ENCODE assay signal across 3 cellular contexts in the genomic region with DNA sequence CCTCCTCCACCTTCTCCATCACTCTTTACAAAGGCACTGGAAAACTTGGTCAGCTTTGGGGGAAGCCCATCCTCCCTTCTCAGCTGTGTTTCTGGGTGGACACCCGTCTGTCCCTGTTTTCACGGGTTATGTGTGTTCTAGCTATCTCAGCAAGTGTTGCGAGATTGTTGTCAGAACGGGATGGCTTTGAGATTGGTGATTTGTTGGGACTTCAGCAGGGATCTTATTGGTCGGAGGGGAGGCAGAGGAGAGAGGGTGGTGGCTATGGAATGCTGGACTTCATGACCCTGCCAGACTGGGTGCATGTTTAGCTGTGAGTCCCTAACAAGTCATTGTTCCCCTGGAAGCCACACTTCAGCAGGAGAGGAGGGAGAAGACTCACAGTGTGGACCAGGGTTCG.
TF ChIP-seq lines count a peak whose summit lies in the region.

No MANE protein-coding gene starts in this region.

TF ChIP-seq in SK-N-SH, 30 proteins besides CTCF, POLR2A, EP300 and RAD21:
- TF ChIP-seq POLR2AphosphoS5 (IDR thresholded peaks at IDR 0.05; ENCODE audit: low read depth, low read length) (no peak), CHD2 (IDR thresholded peaks at IDR 0.05; ENCODE audit: low read length, partially characterized antibody) (no peak), RXRA (IDR thresholded peaks at IDR 0.05; ENCODE audit: borderline replicate concordance, low read depth) (no peak), FOXM1 (IDR thresholded peaks at IDR 0.05; ENCODE audit: low read depth) (no peak), EZH2phosphoT487 (IDR thresholded peaks at IDR 0.05; ENCODE audit: borderline replicate concordance, low read depth) (no peak)

TF ChIP-seq in SK-N-SH treated with all-trans-retinoic acid at 6 μM for 48 hours, 23 proteins besides CTCF, POLR2A, EP300 and RAD21:
- TF ChIP-seq ISL1 (CRISPR knock-in tag; IDR thresholded peaks at IDR 0.05) (no peak), CREB5 (CRISPR knock-in tag; IDR thresholded peaks at IDR 0.05; ENCODE audit: low read depth) (no peak), SNAI2 (CRISPR knock-in tag; IDR thresholded peaks at IDR 0.05) (no peak), ZFP30 (CRISPR knock-in tag; IDR thresholded peaks at IDR 0.05) (no peak), CSRNP3 (CRISPR knock-in tag; IDR thresholded peaks at IDR 0.05) (no peak), CSDC2 (CRISPR knock-in tag; IDR thresholded peaks at IDR 0.05) (no peak)
- TF ChIP-seq, protein P1, sequence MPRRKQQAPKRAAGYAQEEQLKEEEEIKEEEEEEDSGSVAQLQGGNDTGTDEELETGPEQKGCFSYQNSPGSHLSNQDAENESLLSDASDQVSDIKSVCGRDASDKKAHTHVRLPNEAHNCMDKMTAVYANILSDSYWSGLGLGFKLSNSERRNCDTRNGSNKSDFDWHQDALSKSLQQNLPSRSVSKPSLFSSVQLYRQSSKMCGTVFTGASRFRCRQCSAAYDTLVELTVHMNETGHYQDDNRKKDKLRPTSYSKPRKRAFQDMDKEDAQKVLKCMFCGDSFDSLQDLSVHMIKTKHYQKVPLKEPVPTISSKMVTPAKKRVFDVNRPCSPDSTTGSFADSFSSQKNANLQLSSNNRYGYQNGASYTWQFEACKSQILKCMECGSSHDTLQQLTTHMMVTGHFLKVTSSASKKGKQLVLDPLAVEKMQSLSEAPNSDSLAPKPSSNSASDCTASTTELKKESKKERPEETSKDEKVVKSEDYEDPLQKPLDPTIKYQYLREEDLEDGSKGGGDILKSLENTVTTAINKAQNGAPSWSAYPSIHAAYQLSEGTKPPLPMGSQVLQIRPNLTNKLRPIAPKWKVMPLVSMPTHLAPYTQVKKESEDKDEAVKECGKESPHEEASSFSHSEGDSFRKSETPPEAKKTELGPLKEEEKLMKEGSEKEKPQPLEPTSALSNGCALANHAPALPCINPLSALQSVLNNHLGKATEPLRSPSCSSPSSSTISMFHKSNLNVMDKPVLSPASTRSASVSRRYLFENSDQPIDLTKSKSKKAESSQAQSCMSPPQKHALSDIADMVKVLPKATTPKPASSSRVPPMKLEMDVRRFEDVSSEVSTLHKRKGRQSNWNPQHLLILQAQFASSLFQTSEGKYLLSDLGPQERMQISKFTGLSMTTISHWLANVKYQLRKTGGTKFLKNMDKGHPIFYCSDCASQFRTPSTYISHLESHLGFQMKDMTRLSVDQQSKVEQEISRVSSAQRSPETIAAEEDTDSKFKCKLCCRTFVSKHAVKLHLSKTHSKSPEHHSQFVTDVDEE (CRISPR knock-in tag; IDR thresholded peaks at IDR 0.05), result no peak
- TF ChIP-seq, protein P2, sequence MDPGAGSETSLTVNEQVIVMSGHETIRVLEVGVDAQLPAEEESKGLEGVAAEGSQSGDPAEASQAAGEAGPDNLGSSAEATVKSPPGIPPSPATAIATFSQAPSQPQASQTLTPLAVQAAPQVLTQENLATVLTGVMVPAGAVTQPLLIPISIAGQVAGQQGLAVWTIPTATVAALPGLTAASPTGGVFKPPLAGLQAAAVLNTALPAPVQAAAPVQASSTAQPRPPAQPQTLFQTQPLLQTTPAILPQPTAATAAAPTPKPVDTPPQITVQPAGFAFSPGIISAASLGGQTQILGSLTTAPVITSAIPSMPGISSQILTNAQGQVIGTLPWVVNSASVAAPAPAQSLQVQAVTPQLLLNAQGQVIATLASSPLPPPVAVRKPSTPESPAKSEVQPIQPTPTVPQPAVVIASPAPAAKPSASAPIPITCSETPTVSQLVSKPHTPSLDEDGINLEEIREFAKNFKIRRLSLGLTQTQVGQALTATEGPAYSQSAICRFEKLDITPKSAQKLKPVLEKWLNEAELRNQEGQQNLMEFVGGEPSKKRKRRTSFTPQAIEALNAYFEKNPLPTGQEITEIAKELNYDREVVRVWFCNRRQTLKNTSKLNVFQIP (CRISPR knock-in tag; IDR thresholded peaks at IDR 0.05; ENCODE audit: borderline replicate concordance, low read depth), result no peak

TF ChIP-seq in H1, 55 proteins besides CTCF, POLR2A, EP300 and RAD21:
- no peak for TF ChIP-seq SIX5 (IDR thresholded peaks at IDR 0.05; ENCODE audit: low read depth, low read length)
- no peak for TF ChIP-seq SP4 (IDR thresholded peaks at IDR 0.05; ENCODE audit: low read length)
- no peak for TF ChIP-seq CTBP2 (IDR thresholded peaks at IDR 0.05; ENCODE audit: borderline replicate concordance, insufficient read depth, insufficient read length, low read length)
- no peak for TF ChIP-seq SP2 (IDR thresholded peaks at IDR 0.05; ENCODE audit: low read length)
- no peak for TF ChIP-seq PHF8 (conservative IDR thresholded peaks at IDR 0.05; ENCODE audit: low read depth, low read length)
- TF ChIP-seq, protein P3, sequence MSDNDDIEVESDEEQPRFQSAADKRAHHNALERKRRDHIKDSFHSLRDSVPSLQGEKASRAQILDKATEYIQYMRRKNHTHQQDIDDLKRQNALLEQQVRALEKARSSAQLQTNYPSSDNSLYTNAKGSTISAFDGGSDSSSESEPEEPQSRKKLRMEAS (IDR thresholded peaks at IDR 0.05), result no peak
- no peak for TF ChIP-seq TAF1 (IDR thresholded peaks at IDR 0.05; ENCODE audit: low read depth, low read length)
- no peak for TF ChIP-seq GABPA (IDR thresholded peaks at IDR 0.05; ENCODE audit: borderline replicate concordance, insufficient read depth, low read length)
- no peak for TF ChIP-seq CHD7 (IDR thresholded peaks at IDR 0.05; ENCODE audit: insufficient replicate concordance, low read length)
- TF ChIP-seq ZNF274 (IDR thresholded peaks at IDR 0.05; ENCODE audit: borderline replicate concordance, extremely low read depth, low read length), result no peak
- no peak for TF ChIP-seq TCF12 (IDR thresholded peaks at IDR 0.05; ENCODE audit: low read depth, low read length)
